In the genomic region with DNA sequence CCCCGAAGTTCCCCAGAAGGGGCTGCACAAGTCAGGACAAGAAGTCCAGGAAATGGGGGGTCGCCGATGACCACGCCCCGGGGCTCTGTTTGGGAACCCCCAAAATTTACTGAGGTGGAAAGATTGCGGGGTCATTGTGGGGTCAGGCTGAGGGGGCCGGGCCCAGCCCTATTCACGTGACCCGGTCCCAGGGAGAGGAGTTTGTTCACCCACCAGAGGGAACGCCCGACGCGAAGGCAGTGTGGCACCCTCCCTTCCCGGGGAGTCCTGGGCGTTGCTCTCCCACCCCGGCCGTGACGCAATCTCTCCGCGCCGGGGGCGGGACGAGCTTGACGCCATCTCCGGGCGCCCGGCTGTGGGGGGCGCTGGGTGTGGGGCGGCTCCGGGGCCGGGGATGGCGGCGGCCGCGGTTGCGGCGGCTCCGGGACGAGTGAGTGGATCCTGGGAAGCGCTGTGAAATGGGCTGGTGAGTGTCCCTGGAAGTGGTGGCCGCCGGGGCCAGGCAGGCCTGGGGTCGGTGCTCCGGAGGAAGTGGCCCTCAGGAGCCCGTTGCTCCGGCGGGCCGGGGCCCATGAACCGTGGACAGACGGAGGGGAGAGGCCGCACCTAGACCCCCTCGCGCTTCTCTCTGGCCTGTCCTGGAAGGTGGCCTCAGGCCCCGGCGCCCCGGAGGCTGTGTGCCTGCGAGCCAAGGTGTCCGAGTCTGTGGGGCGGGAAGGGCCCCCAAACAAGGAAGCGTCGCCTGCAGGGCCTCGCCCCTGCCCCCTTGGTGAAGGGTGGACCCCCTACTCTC, we compare ENCODE assay signal across 8 cellular contexts. TPM values are rescaled to one million over a fixed set of nuclear protein-coding genes. Genes with fewer than 3 reads are reported as not detected.
A peak's percentile ranks its signal among the peaks of the same experiment; 100 is the strongest.
DNase-seq lines count a peak whose midpoint lies in the region; ATAC-seq and TF ChIP-seq lines count a peak whose summit lies in the region.

A gene with protein sequence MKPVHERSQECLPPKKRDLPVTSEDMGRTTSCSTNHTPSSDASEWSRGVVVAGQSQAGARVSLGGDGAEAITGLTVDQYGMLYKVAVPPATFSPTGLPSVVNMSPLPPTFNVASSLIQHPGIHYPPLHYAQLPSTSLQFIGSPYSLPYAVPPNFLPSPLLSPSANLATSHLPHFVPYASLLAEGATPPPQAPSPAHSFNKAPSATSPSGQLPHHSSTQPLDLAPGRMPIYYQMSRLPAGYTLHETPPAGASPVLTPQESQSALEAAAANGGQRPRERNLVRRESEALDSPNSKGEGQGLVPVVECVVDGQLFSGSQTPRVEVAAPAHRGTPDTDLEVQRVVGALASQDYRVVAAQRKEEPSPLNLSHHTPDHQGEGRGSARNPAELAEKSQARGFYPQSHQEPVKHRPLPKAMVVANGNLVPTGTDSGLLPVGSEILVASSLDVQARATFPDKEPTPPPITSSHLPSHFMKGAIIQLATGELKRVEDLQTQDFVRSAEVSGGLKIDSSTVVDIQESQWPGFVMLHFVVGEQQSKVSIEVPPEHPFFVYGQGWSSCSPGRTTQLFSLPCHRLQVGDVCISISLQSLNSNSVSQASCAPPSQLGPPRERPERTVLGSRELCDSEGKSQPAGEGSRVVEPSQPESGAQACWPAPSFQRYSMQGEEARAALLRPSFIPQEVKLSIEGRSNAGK (plus strand): TSS at position 338 of the 793 bp plus-strand sequence. CDS start 3,765 bp downstream, outside the sequence.

- peak within 1 kb of the TSS; percentile 99 for H3K4me3 ChIP-seq in kidney epithelial cell (ENCODE audit: low read depth, low read length)

- TF ChIP-seq CTCF in AG09319 (IDR thresholded peaks at IDR 0.05; ENCODE audit: low read depth, low read length): no peak
- TF ChIP-seq CTCF in kidney epithelial cell (IDR thresholded peaks at IDR 0.05; ENCODE audit: insufficient read depth, low read length, poor library complexity, severe bottlenecking): no peak

- H3K27me3 ChIP-seq in kidney epithelial cell (ENCODE audit: control insufficient read depth, insufficient read depth, low read length): no peaks in the 10 kb centered on the region

- peaks cover 3% of the 10 kb centered on the region for H3K36me3 ChIP-seq in kidney epithelial cell (ENCODE audit: control insufficient read depth, insufficient read depth, low read length)

- peak; percentile 72 for ATAC-seq in GM19023 (IDR thresholded peaks at IDR 0.05; ENCODE audit: unreplicated experiment)
- ATAC-seq in HG03196 (IDR thresholded peaks at IDR 0.05; ENCODE audit: unreplicated experiment): peak; percentile 72

- DNase-seq in AG09319 (ENCODE audit: extremely low read depth, low read depth) (peak; percentile 80), NCI-H446 treated with DMSO at 0.1 percent for 48 hours (lab: John Stamatoyannopoulos, UW) (peak; percentile 50), cerebellum (ENCODE audit: low spot score) (peak; percentile 94), kidney epithelial cell (ENCODE audit: low read depth) (peak; percentile 34)
- peak; percentile 93 for DNase-seq in activated CD4-positive, alpha-beta T cell treated with anti-CD3 and anti-CD28 coated beads for 1 hour
- DNase-seq in stimulated activated CD4-positive, alpha-beta T cell treated with anti-CD3 and anti-CD28 coated beads, Interleukin-15, amount 100 ng/mL, for 24 hours: peak; percentile 92

RNA-seq across cellular contexts. Expression of the gene that starts here (rescaled TPM):
- total RNA-seq in cerebellum (13.2 TPM), kidney epithelial cell (25.7 and 25.9 TPM in 2 replicates)

Comparison
In these comparisons a context has a peak if more than half of its experiments do, and no peak if none do; other contexts are left out.
1. Peak in every context shown above with its lines: DNase-seq, ATAC-seq and H3K4me3 ChIP-seq.
2. DNase-seq: peak in every context shown above with its lines; median percentile 94 in cerebellum; 93 in activated CD4-positive, alpha-beta T cell treated with anti-CD3 and anti-CD28 coated beads for 1 hour; 92 in stimulated activated CD4-positive, alpha-beta T cell treated with anti-CD3 and anti-CD28 coated beads, Interleukin-15, amount 100 ng/mL, for 24 hours; 80 in AG09319; 50 in NCI-H446 treated with DMSO at 0.1 percent for 48 hours; 34 in kidney epithelial cell.